ENCODE assay signal across 8 cellular contexts in the genomic region with DNA sequence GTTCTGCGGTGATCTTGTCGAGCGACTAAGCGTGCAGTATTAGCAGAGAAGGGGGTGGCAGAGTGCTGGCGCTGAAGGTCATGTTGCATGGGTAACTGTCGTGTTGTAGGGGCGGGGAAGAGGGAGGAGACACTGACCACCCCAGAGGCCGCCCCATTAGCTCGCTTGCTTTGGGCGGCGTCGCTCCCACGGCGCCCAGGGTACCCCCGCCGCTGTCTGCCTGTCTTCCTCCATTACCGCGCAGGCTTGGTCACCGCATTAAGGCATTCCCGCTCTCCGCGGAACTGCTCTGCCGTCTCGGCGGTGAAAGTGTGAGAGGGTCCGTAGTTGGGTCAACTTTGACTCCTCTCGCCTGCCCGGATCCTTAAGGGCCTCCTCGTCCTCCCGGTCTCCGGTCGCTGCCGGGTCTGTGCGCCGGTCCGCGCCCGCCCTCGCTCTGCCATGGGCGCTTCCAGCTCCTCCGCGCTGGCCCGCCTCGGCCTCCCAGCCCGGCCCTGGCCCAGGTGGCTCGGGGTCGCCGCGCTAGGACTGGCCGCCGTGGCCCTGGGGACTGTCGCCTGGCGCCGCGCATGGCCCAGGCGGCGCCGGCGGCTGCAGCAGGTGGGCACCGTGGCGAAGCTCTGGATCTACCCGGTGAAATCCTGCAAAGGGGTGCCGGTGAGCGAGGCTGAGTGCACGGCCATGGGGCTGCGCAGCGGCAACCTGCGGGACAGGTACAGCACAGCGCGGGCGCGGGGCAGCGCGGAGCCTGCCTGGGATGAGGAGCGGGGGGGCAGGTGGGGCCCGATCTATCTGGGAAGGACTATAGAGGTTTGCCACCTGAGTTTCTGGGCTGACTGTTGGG. TPM values are rescaled to one million over a fixed set of nuclear protein-coding genes. Genes with fewer than 3 reads are reported as not detected.
DNase-seq lines count a peak whose midpoint lies in the region; ATAC-seq, FAIRE-seq and TF ChIP-seq lines count a peak whose summit lies in the region.

A gene (plus strand): TSS at position 232 of the 844 bp plus-strand sequence. CDS start 210 bp downstream, at position 442.

- peak within 1 kb of the TSS; percentile 96 for H3K23ac ChIP-seq in neuronal stem cell (ENCODE audit: low read depth, low read length, poor library complexity)

- H3K36me3 ChIP-seq in ACC112 (ENCODE audit: insufficient read depth, low read length) (no peaks in the 10 kb centered on the region), neuronal stem cell (replicated peaks in 1 of 2; ENCODE audit: control insufficient read depth in 2 of 2, insufficient read depth in 2 of 2, low read length in 2 of 2) (no peaks in the 10 kb centered on the region)

- intact Hi-C loops in Right ventricle myocardium superior (cut with DNase I), result no loop called here

- H3K4me3 ChIP-seq in ACC112 (ENCODE audit: low read depth, low read length), result peak within 1 kb of the TSS; percentile 90
- peak within 1 kb of the TSS; percentile 72 for H3K4me3 ChIP-seq in neuronal stem cell (ENCODE audit: low read length in 2 of 2)

- H2AK5ac ChIP-seq in neuronal stem cell (ENCODE audit: low read depth, low read length), result no peak within 1 kb of the TSS

- peak; percentile 85 for ATAC-seq in HG02763 (IDR thresholded peaks at IDR 0.05; ENCODE audit: unreplicated experiment)
- ATAC-seq in Right ventricle myocardium superior (ENCODE audit: poor library complexity), result peak; percentile 95

- WGBS in adipose tissue, 3 donors, result 1 to 2% (median 1%) methylated on average over 70 to 76 of the region's 76 CpGs
- WGBS in neuronal stem cell (ENCODE audit: extremely low coverage in 2 of 2, insufficient read length in 2 of 2, insufficient replicate concordance in 1 of 2), 2 donors, result no CpG with 5 or more reads among the region's 76 CpGs

- H3K79me2 ChIP-seq in ACC112 (ENCODE audit: control insufficient read depth, insufficient read depth, low read length, unreplicated experiment), result peaks cover 5% of the 10 kb centered on the region

- H2BK120ac ChIP-seq in neuronal stem cell (ENCODE audit: low read depth, low read length), result no peak within 1 kb of the TSS

- no peak within 1 kb of the TSS for H2BK12ac ChIP-seq in neuronal stem cell (ENCODE audit: low read length)

- no peaks in the 10 kb centered on the region for H3K9me3 ChIP-seq in neuronal stem cell (replicated peaks in 1 of 2; ENCODE audit: control insufficient read depth in 2 of 2, insufficient read depth in 1 of 2, low read depth in 1 of 2, low read length in 2 of 2)

- H3K4me1 ChIP-seq in ACC112 (ENCODE audit: control insufficient read depth, insufficient read depth, low read length, unreplicated experiment) (no peaks in the 10 kb centered on the region), neuronal stem cell (ENCODE audit: control insufficient read depth in 2 of 2, insufficient read depth in 1 of 2, low read depth in 1 of 2, low read length in 2 of 2) (peaks cover 2 to 3% of the 10 kb centered on the region in 2 donors)

- H3K9ac ChIP-seq in neuronal stem cell (ENCODE audit: low read depth, low read length, poor library complexity), result peak within 1 kb of the TSS; percentile 77

- peak within 1 kb of the TSS; percentile 31 for H2BK15ac ChIP-seq in neuronal stem cell (ENCODE audit: low read length)

- H4K91ac ChIP-seq in neuronal stem cell (ENCODE audit: low read depth, low read length, poor library complexity), result no peak within 1 kb of the TSS

- H3K14ac ChIP-seq in neuronal stem cell (ENCODE audit: low read length), result no peak within 1 kb of the TSS

- peak within 1 kb of the TSS; percentile 95 for H2AFZ ChIP-seq in ACC112 (ENCODE audit: low read length, unreplicated experiment)
- H2AFZ ChIP-seq in neuronal stem cell (ENCODE audit: low read length), result peak within 1 kb of the TSS; percentile 97

- peak; percentile 79 for FAIRE-seq in GM12892 (lab: Jason Lieb, UNC)

- no peak within 1 kb of the TSS for H4K8ac ChIP-seq in neuronal stem cell (ENCODE audit: low read depth, low read length)

- H2BK5ac ChIP-seq in neuronal stem cell (ENCODE audit: low read length), result no peak within 1 kb of the TSS

- H3K79me1 ChIP-seq in neuronal stem cell (ENCODE audit: low read depth, low read length), result no peaks in the 10 kb centered on the region

- H3K27me3 ChIP-seq in ACC112 (ENCODE audit: insufficient read depth, low read length) (no peaks in the 10 kb centered on the region), neuronal stem cell (ENCODE audit: control insufficient read depth in 3 of 3, insufficient read depth in 3 of 3, low read depth in 1 of 3, low read length in 3 of 3) (peaks cover 8 to 40% (median 25%) of the 10 kb centered on the region in 3 experiments)

- H3K27ac ChIP-seq in ACC112 (ENCODE audit: low read depth, low read length), result no peak within 1 kb of the TSS
- peak within 1 kb of the TSS; percentile 58 for H3K27ac ChIP-seq in adipose tissue (ENCODE audit: low read depth, low read length)
- H3K27ac ChIP-seq in neuronal stem cell (replicated peaks; ENCODE audit: low read length), result no peak within 1 kb of the TSS

- H3K18ac ChIP-seq in neuronal stem cell (ENCODE audit: low read length), result peak within 1 kb of the TSS; percentile 68

- TF ChIP-seq POLR2A in GM12892 (IDR thresholded peaks at IDR 0.05; ENCODE audit: low read depth, low read length), result peak; percentile 76; the same call in 1 of the 2 replicates

- DNase-seq in GM12892 (ENCODE audit: insufficient read length) (peak; percentile 46), NCI-H2107 (lab: John Stamatoyannopoulos, UW) (peak; percentile 41), Right ventricle myocardium superior (peak; percentile 91), neuronal stem cell (ENCODE audit: low spot score) (peak; percentile 39), KG1 (lab: John Stamatoyannopoulos, UW) (no peak)

- no peak within 1 kb of the TSS for H3K4ac ChIP-seq in neuronal stem cell (ENCODE audit: low read length)

- peak within 1 kb of the TSS; percentile 99 for H3K4me2 ChIP-seq in neuronal stem cell (ENCODE audit: insufficient read depth, low read length, poor library complexity, severe bottlenecking)

RNA-seq across cellular contexts. Expression of the gene that starts here (rescaled TPM):
- 25.9 TPM for polyA plus RNA-seq in GM12892 (2012; ENCODE audit: missing spikeins)
- 10 to 100 TPM; 15.4 to 35.0 (median 20.8) TPM for polyA plus RNA-seq in adipose tissue
- total RNA-seq in Right ventricle myocardium superior, result 23.2 TPM
- not detected for polyA plus RNA-seq in neuronal stem cell (2013, experiment 1 of 2)
- not detected for polyA plus RNA-seq in neuronal stem cell (2013, experiment 2 of 2)
